ENCODE assay signal across 6 cellular contexts in the genomic region with DNA sequence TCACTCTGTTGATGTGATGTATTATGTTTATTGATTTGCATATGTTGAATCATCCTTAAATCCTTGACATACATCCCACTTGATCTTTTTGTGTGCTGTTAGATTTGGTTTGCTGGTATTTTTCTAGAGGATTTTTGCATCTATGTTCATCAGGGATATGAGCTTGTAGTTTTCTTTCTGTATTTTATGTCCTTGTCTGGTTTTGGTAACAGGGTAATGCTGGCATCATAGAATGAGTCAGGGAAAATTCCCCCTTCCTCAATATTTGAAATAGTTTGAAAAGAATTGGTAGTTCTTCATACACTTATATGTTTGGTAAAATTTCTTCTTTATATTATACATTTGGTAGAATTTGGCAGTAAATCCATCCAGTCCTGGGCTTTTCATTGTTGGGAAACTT.
"Had no signal": no experiment of that assay in that cellular context is flagged by ENCODE, and none has a peak within 500 bp of the region (broad histone marks: within the 10 kb centered on the region; RNA-seq: fewer than 3 reads in every experiment).

No MANE protein-coding gene starts in this region.

- H3K4me2 ChIP-seq: GM23338 had no signal

- DNase-seq: H9, HCEC 1CT, IMR-90, KG1 had no signal

- ATAC-seq: GM23338, K562 had no signal

- H2AFZ ChIP-seq: GM23338 had no signal

- H3K4me3 Mint-ChIP-seq: GM23338, H9 had no signal

- H3K9me3 Mint-ChIP-seq: GM23338, H9 had no signal

- H3K27ac Mint-ChIP-seq: GM23338, H9 had no signal

- H3K4me3 ChIP-seq: GM23338, K562 had no signal
